In genomic region chr16:87369117-87369775, GRCh38 we compare ENCODE assay signal across 2 cellular contexts.
TF ChIP-seq lines count a peak whose summit lies in the region.

No MANE protein-coding gene starts in this region.

TF ChIP-seq in WTC11, 78 proteins besides CTCF, POLR2A, EP300 and RAD21:
- TF ChIP-seq MAX (CRISPR knock-in tag; IDR thresholded peaks at IDR 0.05): no peak
- TF ChIP-seq PRDM15 (CRISPR knock-in tag; IDR thresholded peaks at IDR 0.05): no peak
- TF ChIP-seq TEAD1 (CRISPR knock-in tag; IDR thresholded peaks at IDR 0.05): no peak
- TF ChIP-seq JAZF1 (CRISPR knock-in tag; IDR thresholded peaks at IDR 0.05): no peak
- TF ChIP-seq ZNF138 (CRISPR knock-in tag; conservative IDR thresholded peaks at IDR 0.05): no peak
- no peak for TF ChIP-seq NFYB (CRISPR knock-in tag; conservative IDR thresholded peaks at IDR 0.05; ENCODE audit: low read depth)
- TF ChIP-seq ZNF263 (CRISPR knock-in tag; IDR thresholded peaks at IDR 0.05; ENCODE audit: low read depth): no peak

TF ChIP-seq in HepG2, 621 proteins besides CTCF, POLR2A, EP300 and RAD21:
- TF ChIP-seq RBM22 (optimal IDR thresholded peaks at IDR 0.05; ENCODE audit: low read length) (peak; percentile 83), JARID2 (CRISPR knock-in tag; IDR thresholded peaks at IDR 0.05; ENCODE audit: insufficient replicate concordance) (no peak), PAF1 (CRISPR knock-in tag; IDR thresholded peaks at IDR 0.05) (0 out of 2 replicates have a peak, but pooled peaks have one; percentile 50), BCL3 (CRISPR knock-in tag; IDR thresholded peaks at IDR 0.05) (no peak), POLR2G (IDR thresholded peaks at IDR 0.05; ENCODE audit: low read depth, low read length) (0 out of 2 replicates have a peak, but pooled peaks have one; percentile 25)
